Comparison of ENCODE assay signal across 8 cellular contexts in the genomic region with DNA sequence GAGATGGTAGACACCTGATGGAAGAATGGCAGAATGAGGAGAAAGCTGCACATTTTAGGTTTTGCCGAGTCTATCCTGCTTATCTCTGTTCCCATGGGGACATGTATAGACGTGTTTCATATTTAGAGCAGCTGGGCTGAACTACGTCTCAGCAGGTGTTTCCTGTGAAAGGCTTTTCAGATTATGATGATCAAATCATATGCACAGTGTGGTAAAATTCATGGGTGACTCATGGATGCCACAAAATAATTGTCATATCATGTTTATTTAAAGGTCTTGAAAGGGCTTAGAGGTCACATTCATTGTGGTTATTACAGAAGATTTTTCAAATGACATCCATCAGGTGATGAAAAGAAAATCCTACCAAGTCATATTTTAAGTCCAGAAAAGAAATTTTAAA.
A peak's percentile ranks its signal among the peaks of the same experiment; 100 is the strongest.
DNase-seq lines count a peak whose midpoint lies in the region; ATAC-seq, FAIRE-seq and TF ChIP-seq lines count a peak whose summit lies in the region.

No MANE protein-coding gene starts in this region.

- no TSS peak for BruUV-seq in mammary epithelial cell (replicated peaks; lab: Mats Ljungman, UMichigan)

- CTCF ChIA-PET in mammary epithelial cell (lab: Charles Lee; ENCODE audit: low non-redundant PET) = interaction anchor here (0.5 kb wide), 1 partner anchor 233 kb away, joined by 3 read pairs; no protein-coding TSS in a partner anchor

- no peaks in the 10 kb centered on the region for H3K79me2 ChIP-seq in mammary epithelial cell (ENCODE audit: insufficient read depth, low read length)

- H3K36me3 ChIP-seq in mammary epithelial cell (ENCODE audit: insufficient read depth, low read length) = no peaks in the 10 kb centered on the region
- H3K36me3 ChIP-seq in MG63 = no peaks in the 10 kb centered on the region

- 59% methylated on average over 3 of the region's 3 CpGs for WGBS in mammary epithelial cell (ENCODE audit: low coverage, missing lambda C conversion rate)

- no peak overlapping the region for H3K4me2 ChIP-seq in mammary epithelial cell (ENCODE audit: insufficient read depth, low read depth, low read length)

- in situ Hi-C loops in mammary epithelial cell (cut with MboI; ENCODE audit: low sequenced_read_pairs in 2 of 2) = no loop called here

- H3K4me1 ChIP-seq in mammary epithelial cell (ENCODE audit: insufficient read depth, low read length) = peaks cover 10% of the 10 kb centered on the region

- peak; percentile 48 for FAIRE-seq in GM18507 (lab: Jason Lieb, UNC)

- intact Hi-C loops in mammary epithelial cell (cut with micrococcal nuclease) = loop anchor here (10.0 kb wide), 2 partner anchors 118 to 298 kb away; no protein-coding TSS in a partner anchor

- H2AFZ ChIP-seq in mammary epithelial cell (ENCODE audit: low read depth, low read length) = no peak overlapping the region

- dilution Hi-C loops in mammary epithelial cell (cut with HindIII; ENCODE audit: low sequenced_read_pairs) = no loop called here

- ATAC-seq in GM21529 (IDR thresholded peaks at IDR 0.05; ENCODE audit: unreplicated experiment) = peak; percentile 93

- H3K9ac ChIP-seq in mammary epithelial cell (ENCODE audit: insufficient read depth, low read length) = no peak overlapping the region

- H3K27me3 ChIP-seq in mammary epithelial cell (ENCODE audit: insufficient read depth, low read length) = no peaks in the 10 kb centered on the region
- peaks cover 2% of the 10 kb centered on the region; the same call in 1 of the 2 replicates for H3K27me3 ChIP-seq in MG63

- H3K9me3 ChIP-seq in mammary epithelial cell (replicated peaks; ENCODE audit: insufficient read depth, low read length) (no peaks in the 10 kb centered on the region), MG63 (no peaks in the 10 kb centered on the region)

- no peak overlapping the region for H3K27ac ChIP-seq in mammary epithelial cell (ENCODE audit: insufficient read depth, low read depth, low read length)

- no peaks in the 10 kb centered on the region for H4K20me1 ChIP-seq in mammary epithelial cell (ENCODE audit: insufficient read depth, low read length)

- no peak for TF ChIP-seq CTCF in mammary epithelial cell (conservative IDR thresholded peaks at IDR 0.05 in 1 of 2, IDR thresholded peaks at IDR 0.05 in 1 of 2; ENCODE audit: extremely low read depth in 1 of 2, insufficient read depth in 1 of 2, low read depth in 1 of 2, low read length in 2 of 2)

- no peak overlapping the region for H3K4me3 ChIP-seq in Jurkat, Clone E6-1 (ENCODE audit: low read length)
- no peak overlapping the region for H3K4me3 ChIP-seq in mammary epithelial cell (replicated peaks in 1 of 3; ENCODE audit: insufficient read depth in 1 of 3, low read depth in 2 of 3, low read length in 3 of 3)
- H3K4me3 ChIP-seq in MG63 = no peak overlapping the region

- DNase-seq in GM18507 (ENCODE audit: extremely low spot score, insufficient read length, low read depth) = no peak
- DNase-seq in Jurkat, Clone E6-1 (ENCODE audit: low read depth, low spot score) = peak; percentile 80
- peak; percentile 74 for DNase-seq in mammary epithelial cell
- no peak for DNase-seq in MG63
- DNase-seq in NCI-H526 treated with DMSO at 0.1 percent for 48 hours (lab: John Stamatoyannopoulos, UW) = no peak
- DNase-seq in stimulated activated CD4-positive, alpha-beta T cell treated with anti-CD3 and anti-CD28 coated beads, Interleukin-1b, Interleukin-23, amount 100 ng/mL, for 48 hours = no peak
- no peak for DNase-seq in NCI-H1930 (lab: John Stamatoyannopoulos, UW)

Comparison
In these comparisons a context has a peak if more than half of its experiments do, and no peak if none do; other contexts are left out.
1. DNase-seq: peak in Jurkat, Clone E6-1 (single experiment) and mammary epithelial cell (single experiment); none in GM18507 (single experiment), MG63 (single experiment), NCI-H526 treated with DMSO at 0.1 percent for 48 hours (single experiment), stimulated activated CD4-positive, alpha-beta T cell treated with anti-CD3 and anti-CD28 coated beads, Interleukin-1b, Interleukin-23, amount 100 ng/mL, for 48 hours (single experiment) and NCI-H1930 (0 of 2).